ENCODE assay signal across 8 cellular contexts in genomic region chr16:85717393-85718152, GRCh38. TPM values are rescaled to one million over a fixed set of nuclear protein-coding genes. Genes with fewer than 3 reads are reported as not detected.
DNase-seq lines count a peak whose midpoint lies in the region; ATAC-seq and TF ChIP-seq lines count a peak whose summit lies in the region.

No MANE protein-coding gene starts in this region.

- no peak overlapping the region for H3K4me2 ChIP-seq in Karpas-422 (ENCODE audit: low read depth, low read length, poor library complexity, severe bottlenecking)

- BruUV-seq in Caco-2 (replicated peaks; lab: Mats Ljungman, UMichigan), result no TSS peak

- intact Hi-C loops in Caco-2 (cut with micrococcal nuclease; ENCODE audit: unreplicated experiment) (loop anchor here (1.0 kb wide), 3 partner anchors 33 to 58 kb away; no protein-coding TSS in a partner anchor), tibial artery (cut with DNase I; ENCODE audit: low total_unique reads) (loop anchor here (5.0 kb wide), 1 partner anchor 445 kb away; no protein-coding TSS in a partner anchor)
- intact Hi-C loops in activated T-helper 2 cell treated with anti-CD3 and anti-CD28 coated beads, Interferon-gamma antibody, Interleukin-2, Interleukin-4, amounts not matched to agents 10 μg/mL and 5 μg/mL and 100 μg/mL, durations not matched to agents 14 hours and 24 hours and 36 hours (cut with micrococcal nuclease), result loop anchor here (1.0 kb wide), 2 partner anchors 58 to 297 kb away; no protein-coding TSS in a partner anchor

- CTCF ChIA-PET in Caco-2 (lab: Charles Lee), result interaction anchor here (0.5 to 2.4 kb wide), 15 partner anchors 8 to 1610 kb away, joined by 3 to 36 read pairs (median 4); partner anchors contain the start of genes GINS2 and GSE1

- H3K27ac ChIP-seq in Karpas-422 (ENCODE audit: low read length), result no peak overlapping the region
- no peak overlapping the region for H3K27ac ChIP-seq in tibial artery

- peaks cover 4% of the 10 kb centered on the region; the same call in 1 of the 2 replicates for H4K20me1 ChIP-seq in Karpas-422 (ENCODE audit: insufficient read depth, low read depth, low read length)

- no peaks in the 10 kb centered on the region for H3K4me1 Mint-ChIP-seq in Caco-2 (ENCODE audit: low read depth, unreplicated experiment)
- H3K4me1 Mint-ChIP-seq in activated T-helper 2 cell treated with anti-CD3 and anti-CD28 coated beads, Interferon-gamma antibody, Interleukin-2, Interleukin-4, amounts not matched to agents 10 μg/mL and 5 μg/mL and 100 μg/mL, durations not matched to agents 14 hours and 24 hours and 36 hours (ENCODE audit: low read depth), result no peaks in the 10 kb centered on the region
- peaks cover 17% of the 10 kb centered on the region for H3K4me1 Mint-ChIP-seq in osteocyte (ENCODE audit: unreplicated experiment)

- H3K27me3 ChIP-seq in Caco-2 (replicated peaks; ENCODE audit: control insufficient read depth, insufficient read depth, low read length) (no peaks in the 10 kb centered on the region), Karpas-422 (ENCODE audit: low read length) (no peaks in the 10 kb centered on the region), tibial artery (peaks cover 0 to 63% of the 10 kb centered on the region in 2 donors)

- DNase-seq in Caco-2 (peak; percentile 76 to 86), Karpas-422 (peak; percentile 91), RPMI8226 (peak; percentile 70), foreskin fibroblast (peak; percentile 32 to 80), osteocyte (ENCODE audit: extremely low spot score, unreplicated experiment) (no peak), tibial artery (peak in 1 of 2 donors; percentile 71)
- DNase-seq in activated T-helper 2 cell treated with anti-CD3 and anti-CD28 coated beads, Interferon-gamma antibody, Interleukin-2, Interleukin-4, amounts not matched to agents 10 μg/mL and 5 μg/mL and 100 μg/mL, durations not matched to agents 14 hours and 24 hours and 36 hours (ENCODE audit: low spot score), result peak; percentile 30

- H3K36me3 ChIP-seq in Caco-2 (ENCODE audit: control insufficient read depth, insufficient read depth, low read length) (no peaks in the 10 kb centered on the region), Karpas-422 (ENCODE audit: insufficient read depth, low read length) (no peaks in the 10 kb centered on the region), tibial artery (no peaks in the 10 kb centered on the region)

- no peak for ATAC-seq in GM18520 (IDR thresholded peaks at IDR 0.05; ENCODE audit: unreplicated experiment)

- no peaks in the 10 kb centered on the region for H3K9me2 ChIP-seq in Karpas-422 (replicated peaks; ENCODE audit: insufficient read depth, low read length)

- H3K4me1 ChIP-seq in Caco-2 (no peaks in the 10 kb centered on the region), Karpas-422 (ENCODE audit: low read length) (no peaks in the 10 kb centered on the region), tibial artery (peaks cover 0 to 13% (median 0%) of the 10 kb centered on the region in 4 donors)

- POLR2A ChIA-PET in Caco-2 (lab: Charles Lee), result no interaction called here

- no peak overlapping the region for H3K4me3 Mint-ChIP-seq in Caco-2 (ENCODE audit: unreplicated experiment)
- H3K4me3 Mint-ChIP-seq in activated T-helper 2 cell treated with anti-CD3 and anti-CD28 coated beads, Interferon-gamma antibody, Interleukin-2, Interleukin-4, amounts not matched to agents 10 μg/mL and 5 μg/mL and 100 μg/mL, durations not matched to agents 14 hours and 24 hours and 36 hours (ENCODE audit: low read depth), result no peak overlapping the region
- H3K4me3 Mint-ChIP-seq in osteocyte (ENCODE audit: unreplicated experiment), result no peak overlapping the region

- H3K9me3 ChIP-seq in Caco-2 (no peaks in the 10 kb centered on the region), Karpas-422 (ENCODE audit: low read length) (no peaks in the 10 kb centered on the region), tibial artery (peaks cover 0 to under 1% (median 0%) of the 10 kb centered on the region in 3 donors)

- no peak overlapping the region for H3K27ac Mint-ChIP-seq in Caco-2 (ENCODE audit: unreplicated experiment)
- H3K27ac Mint-ChIP-seq in activated T-helper 2 cell treated with anti-CD3 and anti-CD28 coated beads, Interferon-gamma antibody, Interleukin-2, Interleukin-4, amounts not matched to agents 10 μg/mL and 5 μg/mL and 100 μg/mL, durations not matched to agents 14 hours and 24 hours and 36 hours, result no peak overlapping the region
- no peak overlapping the region for H3K27ac Mint-ChIP-seq in osteocyte (ENCODE audit: unreplicated experiment)

- no peak overlapping the region for H3K4me3 ChIP-seq in Caco-2 (ENCODE audit: low read depth, low read length)
- no peak overlapping the region for H3K4me3 ChIP-seq in Karpas-422 (ENCODE audit: low read length)
- H3K4me3 ChIP-seq in foreskin fibroblast (ENCODE audit: low read depth in 1 of 2, low read length in 2 of 2), result no peak overlapping the region
- H3K4me3 ChIP-seq in tibial artery, result no peak overlapping the region

- TF ChIP-seq CTCF in Caco-2 (IDR thresholded peaks at IDR 0.05; ENCODE audit: insufficient read depth in 1 of 2, low read depth in 1 of 2, low read length in 1 of 2, severe bottlenecking in 1 of 2, unreplicated experiment in 1 of 2) (peak; percentile 70 to 87), foreskin fibroblast (IDR thresholded peaks at IDR 0.05; ENCODE audit: low read depth, low read length) (peak; percentile 42), osteocyte (IDR thresholded peaks at IDR 0.05) (peak; percentile 82), tibial artery (IDR thresholded peaks at IDR 0.05) (peak; percentile 68 to 70)

- H3K36me3 Mint-ChIP-seq in Caco-2 (ENCODE audit: insufficient read depth, unreplicated experiment) (no peaks in the 10 kb centered on the region), osteocyte (ENCODE audit: unreplicated experiment) (no peaks in the 10 kb centered on the region)
- no peaks in the 10 kb centered on the region for H3K36me3 Mint-ChIP-seq in activated T-helper 2 cell treated with anti-CD3 and anti-CD28 coated beads, Interferon-gamma antibody, Interleukin-2, Interleukin-4, amounts not matched to agents 10 μg/mL and 5 μg/mL and 100 μg/mL, durations not matched to agents 14 hours and 24 hours and 36 hours (ENCODE audit: low read depth)

- H3K27me3 Mint-ChIP-seq in Caco-2 (ENCODE audit: insufficient read depth, unreplicated experiment) (no peaks in the 10 kb centered on the region), osteocyte (ENCODE audit: unreplicated experiment) (peaks cover 7% of the 10 kb centered on the region)
- peaks cover 15% of the 10 kb centered on the region for H3K27me3 Mint-ChIP-seq in activated T-helper 2 cell treated with anti-CD3 and anti-CD28 coated beads, Interferon-gamma antibody, Interleukin-2, Interleukin-4, amounts not matched to agents 10 μg/mL and 5 μg/mL and 100 μg/mL, durations not matched to agents 14 hours and 24 hours and 36 hours (ENCODE audit: low read depth)

- H2AFZ ChIP-seq in Karpas-422 (ENCODE audit: low read length), result no peak overlapping the region

- H3K9me3 Mint-ChIP-seq in Caco-2 (ENCODE audit: unreplicated experiment), result no peaks in the 10 kb centered on the region
- no peaks in the 10 kb centered on the region for H3K9me3 Mint-ChIP-seq in activated T-helper 2 cell treated with anti-CD3 and anti-CD28 coated beads, Interferon-gamma antibody, Interleukin-2, Interleukin-4, amounts not matched to agents 10 μg/mL and 5 μg/mL and 100 μg/mL, durations not matched to agents 14 hours and 24 hours and 36 hours
- H3K9me3 Mint-ChIP-seq in osteocyte (ENCODE audit: unreplicated experiment), result no peaks in the 10 kb centered on the region

- H3K9ac ChIP-seq in Karpas-422 (ENCODE audit: low read length), result no peak overlapping the region

- H3K79me2 ChIP-seq in Karpas-422 (ENCODE audit: low read length), result no peaks in the 10 kb centered on the region

RNA-seq across cellular contexts. Expression of gene GINS2, which starts 28.8 kb away (rescaled TPM):
- total RNA-seq in Caco-2 (2022) (52.5 and 62.9 TPM in 2 replicates), osteocyte (4.2 and 5.7 TPM in 2 replicates)
- total RNA-seq in Karpas-422 (2014; rRNA removed; shearing (Covaris generic); ENCODE audit: low replicate concordance), result 10.4 and 14.2 TPM in 2 replicates
- 66.8 and 66.9 TPM in 2 replicates for total RNA-seq in activated T-helper 2 cell treated with anti-CD3 and anti-CD28 coated beads, Interferon-gamma antibody, Interleukin-2, Interleukin-4, amounts not matched to agents 10 μg/mL and 5 μg/mL and 100 μg/mL, durations not matched to agents 14 hours and 24 hours and 36 hours

RNA-seq across cellular contexts. Expression of gene C16orf74, which starts 33.3 kb away (rescaled TPM):
- total RNA-seq in Caco-2 (2022) (3.8 and 4.0 TPM in 2 replicates), osteocyte (2.1 and 2.4 TPM in 2 replicates)
- 13.3 and 24.5 TPM in 2 replicates for total RNA-seq in Karpas-422 (2014; rRNA removed; shearing (Covaris generic); ENCODE audit: low replicate concordance)
- total RNA-seq in activated T-helper 2 cell treated with anti-CD3 and anti-CD28 coated beads, Interferon-gamma antibody, Interleukin-2, Interleukin-4, amounts not matched to agents 10 μg/mL and 5 μg/mL and 100 μg/mL, durations not matched to agents 14 hours and 24 hours and 36 hours, result not detected in 2 replicates
